ENCODE assay signal across 28 cellular contexts in genomic region chr3:140505876-140506275, GRCh38.
"Had no signal": no experiment of that assay in that cellular context is flagged by ENCODE, and none has a peak within 500 bp of the region (broad histone marks: within the 10 kb centered on the region; RNA-seq: fewer than 3 reads in every experiment).

No MANE protein-coding gene starts in this region.

- H3K36me3 Mint-ChIP-seq: activated naive CD8-positive, alpha-beta T cell; natural killer cell treated with Interleukin-12 subunit alpha and Interleukin-12 subunit beta and Interleukin-15 and Interleukin-18, amount 100 ng/mL, for 72 hours; T-cell had no signal

- H3K9me3 Mint-ChIP-seq: activated CD4-positive, alpha-beta T cell treated with anti-CD3 and anti-CD28 coated beads, Interleukin-2, amount 10 ng/mL, durations not matched to agents 7 days and 5 days; activated T-cell treated with anti-CD3 and anti-CD28 coated beads, Interleukin-2, amount 50 U/mL, for 24 hours; activated T-helper 17 cell treated with anti-CD3 and anti-CD28 coated beads, Interleukin-2, amount 50 U/mL, for 72 hours; natural killer cell treated with Interleukin-12 subunit alpha and Interleukin-12 subunit beta and Interleukin-15 and Interleukin-18, amount 100 ng/mL, for 72 hours; T-cell had no signal

- H3K4me1 Mint-ChIP-seq: activated CD4-positive, alpha-beta T cell treated with anti-CD3 and anti-CD28 coated beads, Interleukin-2, amount 10 ng/mL, durations not matched to agents 7 days and 5 days; activated T-helper 17 cell treated with anti-CD3 and anti-CD28 coated beads, Interleukin-2, amount 50 U/mL, for 72 hours; T-cell had no signal

- H3K4me1 ChIP-seq: adrenal gland, ascending aorta, lower lobe of right lung, pancreas, right lobe of liver had no signal

- H3K27ac Mint-ChIP-seq: activated CD4-positive, alpha-beta T cell treated with anti-CD3 and anti-CD28 coated beads, Interleukin-2, amount 10 ng/mL, durations not matched to agents 7 days and 5 days; activated naive CD8-positive, alpha-beta T cell; activated T-cell treated with anti-CD3 and anti-CD28 coated beads, Interleukin-2, amount 50 U/mL, for 24 hours; activated T-helper 17 cell treated with anti-CD3 and anti-CD28 coated beads, Interleukin-2, amount 50 U/mL, for 72 hours; natural killer cell treated with Interleukin-12 subunit alpha and Interleukin-12 subunit beta and Interleukin-15 and Interleukin-18, amount 100 ng/mL, for 72 hours; T-cell had no signal

- H3K4me3 Mint-ChIP-seq: activated CD4-positive, alpha-beta T cell treated with anti-CD3 and anti-CD28 coated beads, Interleukin-2, amount 10 ng/mL, durations not matched to agents 7 days and 5 days; activated naive CD8-positive, alpha-beta T cell; activated T-cell treated with anti-CD3 and anti-CD28 coated beads, Interleukin-2, amount 50 U/mL, for 24 hours; activated T-helper 17 cell treated with anti-CD3 and anti-CD28 coated beads, Interleukin-2, amount 50 U/mL, for 72 hours; natural killer cell treated with Interleukin-12 subunit alpha and Interleukin-12 subunit beta and Interleukin-15 and Interleukin-18, amount 100 ng/mL, for 72 hours; T-cell had no signal

- ATAC-seq: activated T-helper 17 cell treated with anti-CD3 and anti-CD28 coated beads, Interleukin-2, amount 50 U/mL, for 72 hours; left lobe of liver; lower lobe of right lung; natural killer cell treated with Interleukin-12 subunit alpha and Interleukin-12 subunit beta and Interleukin-15 and Interleukin-18, amount 100 ng/mL, for 72 hours; T-cell; upper lobe of right lung had no signal

- DNase-seq: activated CD4-positive, alpha-beta T cell treated with anti-CD3 and anti-CD28 coated beads, Interleukin-2, amount 10 ng/mL, durations not matched to agents 7 days and 5 days; activated CD4-positive, CD25-positive, alpha-beta regulatory T cell treated with anti-CD3 and anti-CD28 coated beads, Interleukin-2, amount 50 U/mL, for 72 hours; activated CD8-positive, alpha-beta memory T cell treated with anti-CD3 and anti-CD28 coated beads, Interleukin-2, amount 50 U/mL, for 4 hours; activated naive CD4-positive, alpha-beta T cell; activated T-cell treated with anti-CD3 and anti-CD28 coated beads, Interleukin-2, amount 50 U/mL, for 24 hours; adrenal gland; central memory CD4-positive, alpha-beta T cell; effector memory CD4-positive, alpha-beta T cell; kidney; lower lobe of right lung; right lobe of liver; small intestine; stimulated activated CD4-positive, alpha-beta T cell treated with anti-CD3 and anti-CD28 coated beads, Interleukin-15, amount 100 ng/mL, for 24 hours; stimulated activated CD8-positive, alpha-beta memory T cell treated with anti-CD3 and anti-CD28 coated beads, Interleukin-4, amount 100 ng/mL, for 48 hours; stimulated activated naive CD4-positive, alpha-beta T cell; T-cell; upper lobe of right lung; WERI-Rb-1 had no signal

- H3K4me3 ChIP-seq: adrenal gland, ascending aorta, lower lobe of right lung, pancreas, right lobe of liver, thoracic aorta, upper lobe of right lung had no signal

- H3K36me3 ChIP-seq: adrenal gland, ascending aorta, lower lobe of right lung, neutrophil, pancreas, right lobe of liver, thoracic aorta, upper lobe of right lung, WERI-Rb-1 had no signal

- H3K9me3 ChIP-seq: adrenal gland, ascending aorta, lower lobe of right lung, neutrophil, pancreas, right lobe of liver, thoracic aorta, upper lobe of right lung had no signal

- H3K27me3 ChIP-seq: adrenal gland, ascending aorta, pancreas, right lobe of liver, upper lobe of right lung had no signal

- H3K27ac ChIP-seq: adrenal gland, ascending aorta, lower lobe of right lung, neutrophil, pancreas, right lobe of liver, thoracic aorta, upper lobe of right lung, WERI-Rb-1 had no signal

- FAIRE-seq: colon, kidney, pancreas, small intestine, TTC549 had no signal
